Comparison of ENCODE assay signal across 1 cellular context in the genomic region with DNA sequence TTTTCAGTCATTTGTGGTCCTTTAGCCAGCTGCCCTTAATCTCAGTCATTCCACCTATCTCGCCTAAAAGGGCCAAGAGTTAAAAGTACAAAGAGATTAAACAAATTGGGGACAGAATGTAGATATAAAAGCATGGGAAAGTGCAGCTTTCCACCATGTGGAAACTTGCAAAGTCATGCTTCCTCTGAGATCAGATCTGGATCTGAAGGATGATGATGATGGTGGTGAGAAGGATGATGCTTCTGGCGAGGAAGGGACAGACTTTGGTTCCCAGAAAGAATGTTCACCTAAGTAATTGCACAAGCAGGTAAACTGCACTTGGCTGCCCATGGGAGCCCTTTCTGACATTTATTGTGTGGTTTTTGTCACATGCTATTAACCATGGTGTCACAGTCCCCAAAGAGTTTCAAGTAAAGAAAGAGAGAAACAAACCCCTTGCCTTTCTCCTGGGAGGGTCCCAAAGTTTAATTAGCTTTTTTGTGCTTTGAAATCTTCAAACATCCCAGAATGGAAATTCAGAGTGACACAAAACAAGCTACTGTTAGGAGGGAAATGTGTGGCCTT.
TF ChIP-seq lines count a peak whose summit lies in the region.

No MANE protein-coding gene starts in this region.

TF ChIP-seq in GM12878, 131 proteins besides CTCF, POLR2A, EP300 and RAD21 (continued from another document):
- TF ChIP-seq, protein P1, sequence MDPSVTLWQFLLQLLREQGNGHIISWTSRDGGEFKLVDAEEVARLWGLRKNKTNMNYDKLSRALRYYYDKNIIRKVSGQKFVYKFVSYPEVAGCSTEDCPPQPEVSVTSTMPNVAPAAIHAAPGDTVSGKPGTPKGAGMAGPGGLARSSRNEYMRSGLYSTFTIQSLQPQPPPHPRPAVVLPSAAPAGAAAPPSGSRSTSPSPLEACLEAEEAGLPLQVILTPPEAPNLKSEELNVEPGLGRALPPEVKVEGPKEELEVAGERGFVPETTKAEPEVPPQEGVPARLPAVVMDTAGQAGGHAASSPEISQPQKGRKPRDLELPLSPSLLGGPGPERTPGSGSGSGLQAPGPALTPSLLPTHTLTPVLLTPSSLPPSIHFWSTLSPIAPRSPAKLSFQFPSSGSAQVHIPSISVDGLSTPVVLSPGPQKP (IDR thresholded peaks at IDR 0.05; ENCODE audit: low read depth, low read length) = no peak
- TF ChIP-seq, protein P2, sequence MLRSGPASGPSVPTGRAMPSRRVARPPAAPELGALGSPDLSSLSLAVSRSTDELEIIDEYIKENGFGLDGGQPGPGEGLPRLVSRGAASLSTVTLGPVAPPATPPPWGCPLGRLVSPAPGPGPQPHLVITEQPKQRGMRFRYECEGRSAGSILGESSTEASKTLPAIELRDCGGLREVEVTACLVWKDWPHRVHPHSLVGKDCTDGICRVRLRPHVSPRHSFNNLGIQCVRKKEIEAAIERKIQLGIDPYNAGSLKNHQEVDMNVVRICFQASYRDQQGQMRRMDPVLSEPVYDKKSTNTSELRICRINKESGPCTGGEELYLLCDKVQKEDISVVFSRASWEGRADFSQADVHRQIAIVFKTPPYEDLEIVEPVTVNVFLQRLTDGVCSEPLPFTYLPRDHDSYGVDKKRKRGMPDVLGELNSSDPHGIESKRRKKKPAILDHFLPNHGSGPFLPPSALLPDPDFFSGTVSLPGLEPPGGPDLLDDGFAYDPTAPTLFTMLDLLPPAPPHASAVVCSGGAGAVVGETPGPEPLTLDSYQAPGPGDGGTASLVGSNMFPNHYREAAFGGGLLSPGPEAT (IDR thresholded peaks at IDR 0.05; ENCODE audit: low read depth) = peak; percentile 12; the same call in 1 of the 2 replicates
- no peak for TF ChIP-seq BCL3 (IDR thresholded peaks at IDR 0.05; ENCODE audit: borderline replicate concordance, insufficient read depth, low read depth, low read length, poor library complexity, severe bottlenecking)
- TF ChIP-seq WRNIP1 (IDR thresholded peaks at IDR 0.05; ENCODE audit: borderline replicate concordance, low read depth, low read length) = no peak
- TF ChIP-seq ZSCAN29 (IDR thresholded peaks at IDR 0.05) = no peak
- TF ChIP-seq BHLHE40 (IDR thresholded peaks at IDR 0.05; ENCODE audit: borderline replicate concordance in 1 of 2, low read depth in 2 of 2, low read length in 1 of 2) = peak in 1 of 2 experiments; percentile 29; a peak in 1 of 4 replicates
- TF ChIP-seq RUNX3 (IDR thresholded peaks at IDR 0.05; ENCODE audit: low read length) = peak; percentile 45; the same call in 1 of the 2 replicates
- no peak for TF ChIP-seq NRF1 (conservative IDR thresholded peaks at IDR 0.05; ENCODE audit: low read depth, low read length)
- TF ChIP-seq MEF2B (IDR thresholded peaks at IDR 0.05; ENCODE audit: partially characterized antibody, poor library complexity, severe bottlenecking) = peak; percentile 59
